8 cellular contexts compared by ENCODE assay signal in genomic region chr11:64777449-64778222, GRCh38. TPM values are rescaled to one million over a fixed set of nuclear protein-coding genes. Genes with fewer than 3 reads are reported as not detected.
DNase-seq lines count a peak whose midpoint lies in the region; ATAC-seq and TF ChIP-seq lines count a peak whose summit lies in the region.

No MANE protein-coding gene starts in this region.

- peaks cover 46% of the 10 kb centered on the region for H3K36me3 Mint-ChIP-seq in activated T-helper 1 cell treated with anti-CD3 and anti-CD28 coated beads, Interleukin-12 subunit alpha, Interleukin-12 subunit beta, Interleukin-2, Interleukin-4 antibody, amounts not matched to agents 30 ng/mL and 10 ng/mL and 1 ng/mL, durations not matched to agents 14 hours and 24 hours and 36 hours (ENCODE audit: low read depth)
- peaks cover 13 to 27% of the 10 kb centered on the region in 2 donors for H3K36me3 Mint-ChIP-seq in naive B cell

- peaks cover 5% of the 10 kb centered on the region for H3F3A ChIP-seq in PC-3 (ENCODE audit: low read length, unreplicated experiment)

- peaks cover 25% of the 10 kb centered on the region for H3K4me1 ChIP-seq in PC-3 (ENCODE audit: insufficient read depth, low read length)

- ATAC-seq in PC-3 = peak; percentile 3
- peak; percentile 2 to 4 for ATAC-seq in naive B cell (ENCODE audit: low read depth in 2 of 2)

- peak overlapping the region; percentile 95 for H3K9ac ChIP-seq in PC-3 (ENCODE audit: low read length)

- no peak for TF ChIP-seq CTCF in PC-3 (conservative IDR thresholded peaks at IDR 0.05; ENCODE audit: low read depth, low read length)

- POLR2A ChIA-PET in PC-3 (lab: Charles Lee; ENCODE audit: unreplicated experiment) = interaction anchor here (0.6 kb wide), 1 partner anchor 84 kb away, joined by 3 read pairs; no protein-coding TSS in a partner anchor

- no peaks in the 10 kb centered on the region for H3K9me3 ChIP-seq in PC-3 (ENCODE audit: low read length)

- no peaks in the 10 kb centered on the region for H3K9me2 ChIP-seq in PC-3 (replicated peaks; ENCODE audit: low read length)

- H3K9me3 Mint-ChIP-seq in activated T-helper 1 cell treated with anti-CD3 and anti-CD28 coated beads, Interleukin-12 subunit alpha, Interleukin-12 subunit beta, Interleukin-2, Interleukin-4 antibody, amounts not matched to agents 30 ng/mL and 10 ng/mL and 1 ng/mL, durations not matched to agents 14 hours and 24 hours and 36 hours = no peaks in the 10 kb centered on the region
- no peaks in the 10 kb centered on the region for H3K9me3 Mint-ChIP-seq in naive B cell

- no peaks in the 10 kb centered on the region for H3K27me3 ChIP-seq in PC-3 (ENCODE audit: low read length)

- H3K4me1 Mint-ChIP-seq in activated T-helper 1 cell treated with anti-CD3 and anti-CD28 coated beads, Interleukin-12 subunit alpha, Interleukin-12 subunit beta, Interleukin-2, Interleukin-4 antibody, amounts not matched to agents 30 ng/mL and 10 ng/mL and 1 ng/mL, durations not matched to agents 14 hours and 24 hours and 36 hours (ENCODE audit: low read depth) = peaks cover 68% of the 10 kb centered on the region
- peaks cover 54 to 83% (median 57%) of the 10 kb centered on the region in 3 donors for H3K4me1 Mint-ChIP-seq in naive B cell

- H3K79me2 ChIP-seq in PC-3 (ENCODE audit: low read length) = peaks cover 49% of the 10 kb centered on the region

- intact Hi-C loops in PC-3 (cut with micrococcal nuclease) = loop anchor here (2.0 kb wide), 2 partner anchors 25 to 33 kb away; partner anchors contain the start of genes MAP4K2 and MEN1
- intact Hi-C loops in activated T-helper 1 cell treated with anti-CD3 and anti-CD28 coated beads, Interleukin-12 subunit alpha, Interleukin-12 subunit beta, Interleukin-2, Interleukin-4 antibody, amounts not matched to agents 30 ng/mL and 10 ng/mL and 1 ng/mL, durations not matched to agents 14 hours and 24 hours and 36 hours (cut with micrococcal nuclease) = loop anchor here (1.0 to 5.0 kb wide), 16 partner anchors 10 to 1081 kb away; partner anchors contain the start of genes CFL1, EHD1, FAU and MAP3K11

- CTCF ChIA-PET in PC-3 (lab: Charles Lee) = interaction anchor here (0.5 kb wide), 2 partner anchors 9 to 404 kb away, joined by 3 to 6 read pairs; no protein-coding TSS in a partner anchor

- H2AFZ ChIP-seq in PC-3 (ENCODE audit: low read length) = no peak overlapping the region

- peaks cover 2% of the 10 kb centered on the region for H3K27me3 Mint-ChIP-seq in activated T-helper 1 cell treated with anti-CD3 and anti-CD28 coated beads, Interleukin-12 subunit alpha, Interleukin-12 subunit beta, Interleukin-2, Interleukin-4 antibody, amounts not matched to agents 30 ng/mL and 10 ng/mL and 1 ng/mL, durations not matched to agents 14 hours and 24 hours and 36 hours (ENCODE audit: insufficient read depth)
- H3K27me3 Mint-ChIP-seq in naive B cell = no peaks in the 10 kb centered on the region

- H3K4me3 Mint-ChIP-seq in activated T-helper 1 cell treated with anti-CD3 and anti-CD28 coated beads, Interleukin-12 subunit alpha, Interleukin-12 subunit beta, Interleukin-2, Interleukin-4 antibody, amounts not matched to agents 30 ng/mL and 10 ng/mL and 1 ng/mL, durations not matched to agents 14 hours and 24 hours and 36 hours = peak overlapping the region; percentile 87
- H3K4me3 Mint-ChIP-seq in naive B cell = peak overlapping the region; percentile 88 to 96 (median 94)

- BruUV-seq in PC-3 (replicated peaks; lab: Mats Ljungman, UMichigan) = no TSS peak

- peak overlapping the region; percentile 85 for H3K4me3 ChIP-seq in PC-3 (ENCODE audit: low read length)

- H3K4me2 ChIP-seq in PC-3 (ENCODE audit: low read length) = peak overlapping the region; percentile 88

- H3K36me3 ChIP-seq in PC-3 (ENCODE audit: low read depth, low read length) = peaks cover 48% of the 10 kb centered on the region

- H4K20me1 ChIP-seq in PC-3 (ENCODE audit: low read length) = peaks cover 49% of the 10 kb centered on the region

- H3K27ac ChIP-seq in PC-3 (ENCODE audit: low read length) = peak overlapping the region; percentile 87

- DNase-seq in DMS 273 (lab: John Stamatoyannopoulos, UW; ENCODE audit: unreplicated experiment) (peak; percentile 91), DMS 273 treated with DMSO at 0.1 percent for 48 hours (lab: John Stamatoyannopoulos, UW) (no peak), HK-2 (ENCODE audit: unreplicated experiment) (peak; percentile 72), PC-3 (peak; percentile 85), fibroblast of gingiva (ENCODE audit: low read depth) (peak; percentile 74), naive B cell (peak; percentile 78)
- peak; percentile 78 for DNase-seq in activated T-helper 1 cell treated with anti-CD3 and anti-CD28 coated beads, Interleukin-12 subunit alpha, Interleukin-12 subunit beta, Interleukin-2, Interleukin-4 antibody, amounts not matched to agents 30 ng/mL and 10 ng/mL and 1 ng/mL, durations not matched to agents 14 hours and 24 hours and 36 hours (ENCODE audit: low spot score)
- peak; percentile 49 to 77 for DNase-seq in stimulated activated CD8-positive, alpha-beta memory T cell treated with anti-CD3 and anti-CD28 coated beads, Interleukin-7, amount 100 ng/mL, for 4 hours (ENCODE audit: low read depth in 2 of 2)

- peak overlapping the region; percentile 54 for H3K27ac Mint-ChIP-seq in activated T-helper 1 cell treated with anti-CD3 and anti-CD28 coated beads, Interleukin-12 subunit alpha, Interleukin-12 subunit beta, Interleukin-2, Interleukin-4 antibody, amounts not matched to agents 30 ng/mL and 10 ng/mL and 1 ng/mL, durations not matched to agents 14 hours and 24 hours and 36 hours
- peak overlapping the region; percentile 69 to 100 (median 96) for H3K27ac Mint-ChIP-seq in naive B cell

RNA-seq across cellular contexts. Expression of gene SF1, which starts 0.7 kb away (rescaled TPM):
- total RNA-seq in PC-3 (2014; rRNA removed) = 209 and 217 TPM in 2 replicates
- 518 and 538 TPM in 2 replicates for total RNA-seq in activated T-helper 1 cell treated with anti-CD3 and anti-CD28 coated beads, Interleukin-12 subunit alpha, Interleukin-12 subunit beta, Interleukin-2, Interleukin-4 antibody, amounts not matched to agents 30 ng/mL and 10 ng/mL and 1 ng/mL, durations not matched to agents 14 hours and 24 hours and 36 hours
- 100 to 1,000 TPM in 4 of 6 donors, 10 to 100 TPM in 2; 68.6 to 242 (median 132) TPM for polyA plus RNA-seq in naive B cell (ENCODE audit: low read depth in 6 of 6)

RNA-seq across cellular contexts. Expression of gene PYGM, which starts 17.9 kb away (rescaled TPM):
- 0.95 and 1.3 TPM in 2 replicates for total RNA-seq in PC-3 (2014; rRNA removed)
- 2.7 and 4.8 TPM in 2 replicates for total RNA-seq in activated T-helper 1 cell treated with anti-CD3 and anti-CD28 coated beads, Interleukin-12 subunit alpha, Interleukin-12 subunit beta, Interleukin-2, Interleukin-4 antibody, amounts not matched to agents 30 ng/mL and 10 ng/mL and 1 ng/mL, durations not matched to agents 14 hours and 24 hours and 36 hours
- 1 to 10 TPM in 5 of 6 donors, not detected in 1; 2.1 to 4.9 (median 2.2) TPM for polyA plus RNA-seq in naive B cell (ENCODE audit: low read depth in 6 of 6)

RNA-seq across cellular contexts. Expression of gene MAP4K2, which starts 25.4 kb away (rescaled TPM):
- 55.6 and 57.0 TPM in 2 replicates for total RNA-seq in PC-3 (2014; rRNA removed)
- 70.2 and 70.7 TPM in 2 replicates for total RNA-seq in activated T-helper 1 cell treated with anti-CD3 and anti-CD28 coated beads, Interleukin-12 subunit alpha, Interleukin-12 subunit beta, Interleukin-2, Interleukin-4 antibody, amounts not matched to agents 30 ng/mL and 10 ng/mL and 1 ng/mL, durations not matched to agents 14 hours and 24 hours and 36 hours
- polyA plus RNA-seq in naive B cell (ENCODE audit: low read depth in 6 of 6) = 10 to 100 TPM; 29.8 to 65.0 (median 39.7) TPM

RNA-seq across cellular contexts. Expression of gene MEN1, which starts 32.7 kb away (rescaled TPM):
- total RNA-seq in PC-3 (2014; rRNA removed) = 46.1 and 54.1 TPM in 2 replicates
- 39.6 and 43.8 TPM in 2 replicates for total RNA-seq in activated T-helper 1 cell treated with anti-CD3 and anti-CD28 coated beads, Interleukin-12 subunit alpha, Interleukin-12 subunit beta, Interleukin-2, Interleukin-4 antibody, amounts not matched to agents 30 ng/mL and 10 ng/mL and 1 ng/mL, durations not matched to agents 14 hours and 24 hours and 36 hours
- 10 to 100 TPM; 12.3 to 49.5 (median 27.4) TPM for polyA plus RNA-seq in naive B cell (ENCODE audit: low read depth in 6 of 6)

RNA-seq across cellular contexts. Expression of gene RASGRP2, which starts 33.7 kb away (rescaled TPM):
- not detected in 2 replicates for total RNA-seq in PC-3 (2014; rRNA removed)
- total RNA-seq in activated T-helper 1 cell treated with anti-CD3 and anti-CD28 coated beads, Interleukin-12 subunit alpha, Interleukin-12 subunit beta, Interleukin-2, Interleukin-4 antibody, amounts not matched to agents 30 ng/mL and 10 ng/mL and 1 ng/mL, durations not matched to agents 14 hours and 24 hours and 36 hours = 15.8 and 19.5 TPM in 2 replicates
- polyA plus RNA-seq in naive B cell (ENCODE audit: low read depth in 6 of 6) = 100 to 1,000 TPM; 274 to 429 (median 285) TPM
